ENCODE assay signal across 26 cellular contexts in the genomic region with DNA sequence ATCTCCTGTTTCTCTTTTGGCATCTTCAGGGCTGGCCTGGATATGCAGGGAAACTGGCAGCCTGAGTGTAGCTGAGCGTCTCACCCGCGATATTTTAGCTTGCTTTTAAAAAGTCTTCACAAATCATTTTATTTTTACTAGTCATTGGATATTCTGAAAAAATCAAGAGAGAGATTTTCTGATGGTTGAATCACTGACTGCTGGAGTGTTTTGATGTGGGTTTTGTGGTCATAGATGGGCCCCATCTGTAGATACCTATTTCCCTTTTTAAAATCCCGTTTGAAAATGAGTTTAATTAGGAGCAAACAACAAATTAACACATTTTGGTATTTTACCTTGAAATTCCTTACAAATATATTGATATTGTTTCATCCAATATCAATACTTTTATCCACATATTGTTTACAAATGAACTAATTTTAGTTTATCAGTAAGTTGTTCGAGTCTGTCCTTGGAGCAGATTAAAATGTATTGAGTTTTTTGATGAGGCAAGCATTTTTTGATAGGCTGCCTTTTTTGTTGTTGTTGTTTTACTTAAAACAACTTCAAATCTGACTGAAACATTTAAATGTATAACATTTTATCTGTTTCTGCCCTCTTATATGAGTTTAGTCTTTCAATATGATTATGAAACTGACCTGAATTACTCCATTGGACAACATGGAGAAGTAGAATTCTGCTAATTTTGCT. TPM values are rescaled to one million over a fixed set of nuclear protein-coding genes. Genes with fewer than 3 reads are reported as not detected.
DNase-seq lines count a peak whose midpoint lies in the region; ATAC-seq, FAIRE-seq and TF ChIP-seq lines count a peak whose summit lies in the region.
"Had no signal": no experiment of that assay in that cellular context is flagged by ENCODE, and none has a peak within 500 bp of the region (broad histone marks: within the 10 kb centered on the region; RNA-seq: fewer than 3 reads in every experiment).

No MANE protein-coding gene starts in this region.

- H3K27ac ChIP-seq in HepG2 (ENCODE audit: extremely low read length, insufficient read depth, low read length) (no peak overlapping the region), right lobe of liver (no peak overlapping the region), OCI-LY3 (ENCODE audit: low read length) (no peak overlapping the region), K562 (ENCODE audit: extremely low read depth, low read depth, low read length) (no peak overlapping the region), caudate nucleus (ENCODE audit: low read depth, low read length) (no peak overlapping the region)
- H3K27ac ChIP-seq: HL-60 had no signal

- TF ChIP-seq RAD21 in HepG2 (CRISPR knock-in tag; IDR thresholded peaks at IDR 0.05), result no peak
- TF ChIP-seq RAD21 in K562 (CRISPR knock-in tag; conservative IDR thresholded peaks at IDR 0.05 in 1 of 2, IDR thresholded peaks at IDR 0.05 in 1 of 2), result no peak

- H4K20me1 ChIP-seq in HepG2 (ENCODE audit: insufficient read depth, low read length), result no peaks in the 10 kb centered on the region
- H4K20me1 ChIP-seq in OCI-LY3 (ENCODE audit: insufficient read depth, low read length), result no peaks in the 10 kb centered on the region
- H4K20me1 ChIP-seq in K562 (replicated peaks; ENCODE audit: control insufficient read depth, insufficient read depth, low read length), result no peaks in the 10 kb centered on the region

- POLR2A ChIA-PET in HepG2 (lab: Yijun Ruan, JAX), result no interaction called here
- POLR2A ChIA-PET in K562 (lab: Yijun Ruan, JAX), result interaction anchor here (0.6 kb wide), 1 partner anchor 381 kb away, joined by 3 read pairs; no protein-coding TSS in a partner anchor

- H3K36me3 ChIP-seq in HepG2 (replicated peaks in 1 of 2; ENCODE audit: control insufficient read depth in 1 of 2, insufficient read depth in 2 of 2, low read length in 2 of 2) (no peaks in the 10 kb centered on the region), right lobe of liver (no peaks in the 10 kb centered on the region), OCI-LY3 (replicated peaks; ENCODE audit: low read depth, low read length) (no peaks in the 10 kb centered on the region), K562 (ENCODE audit: control insufficient read depth, insufficient read depth, low read length) (no peaks in the 10 kb centered on the region)

- H3K9me3 ChIP-seq in HepG2 (ENCODE audit: low read length) (no peaks in the 10 kb centered on the region), right lobe of liver (no peaks in the 10 kb centered on the region), OCI-LY3 (ENCODE audit: insufficient read depth, low read length) (no peaks in the 10 kb centered on the region), K562 (replicated peaks; ENCODE audit: control insufficient read depth, insufficient read depth, low read depth, low read length) (no peaks in the 10 kb centered on the region)

- TF ChIP-seq EP300 in HepG2 (IDR thresholded peaks at IDR 0.05; ENCODE audit: low read depth in 2 of 2, low read length in 2 of 2) (no peak), HepG2 (CRISPR knock-in tag; IDR thresholded peaks at IDR 0.05; ENCODE audit: borderline replicate concordance) (no peak), K562 (IDR thresholded peaks at IDR 0.05; ENCODE audit: low read length) (no peak)

- BruUV-seq in HepG2 (replicated peaks; lab: Mats Ljungman, UMichigan) (no TSS peak), K562 (replicated peaks; lab: Mats Ljungman, UMichigan) (no TSS peak)

- H3K79me2 ChIP-seq in HepG2 (ENCODE audit: insufficient read depth, low read length) (no peaks in the 10 kb centered on the region), OCI-LY3 (ENCODE audit: low read length) (no peaks in the 10 kb centered on the region), K562 (ENCODE audit: control insufficient read depth, insufficient read depth, low read length) (no peaks in the 10 kb centered on the region)

- H3K4me2 ChIP-seq in HepG2 (ENCODE audit: low read depth, low read length), result no peak overlapping the region
- peak overlapping the region; percentile 44 for H3K4me2 ChIP-seq in OCI-LY3 (ENCODE audit: low read length)
- H3K4me2 ChIP-seq in K562 (ENCODE audit: insufficient read depth, low read length), result no peak overlapping the region

- intact Hi-C loops in HepG2 (cut with micrococcal nuclease; ENCODE audit: unreplicated experiment), result loop anchor here (10.0 kb wide), 1 partner anchor 559 kb away; no protein-coding TSS in a partner anchor
- intact Hi-C loops in right lobe of liver (cut with DNase I), result no loop called here
- intact Hi-C loops in K562 (cut with micrococcal nuclease), result no loop called here

- DNase-seq in HepG2 (ENCODE audit: low spot score) (no peak), right lobe of liver (no peak), K562 (ENCODE audit: extremely low read depth in 1 of 4, low spot score in 3 of 4) (no peak), caudate nucleus (lab: John Stamatoyannopoulos, UW) (no peak), RPMI8226 (no peak)
- DNase-seq: ACHN; activated CD4-positive, alpha-beta T cell treated with anti-CD3 and anti-CD28 coated beads, Interleukin-2, amount 10 ng/mL, durations not matched to agents 7 days and 5 days; activated naive CD8-positive, alpha-beta T cell treated with anti-CD3 and anti-CD28 coated beads, Interleukin-2, amount 10 ng/mL, durations not matched to agents 7 days and 5 days; DMS79 treated with DMSO at 0.1 percent for 48 hours; endodermal cell; HCEC 1CT; head of caudate nucleus; islet precursor cell; KG1; naive B cell; NCI-H1436; NCI-H748 treated with DMSO at 0.1 percent for 48 hours; stimulated activated CD4-positive, alpha-beta T cell treated with anti-CD3 and anti-CD28 coated beads, Interleukin-1b, Interleukin-23, amount 100 ng/mL, for 48 hours had no signal

- no peak for FAIRE-seq in HepG2 (lab: Jason Lieb, UNC)
- no peak for FAIRE-seq in K562 (lab: Jason Lieb, UNC)

- in situ Hi-C loops in HepG2 (cut with HindIII; ENCODE audit: extremely low pct_ligation_motif_present, low pct_unique_long_range_greater_than_20kb) (loop anchor here (25.0 kb wide), 1 partner anchor 796 kb away; no protein-coding TSS in a partner anchor), K562 (cut with MboI) (no loop called here)

- no peak for TF ChIP-seq CTCF in HepG2 (CRISPR knock-in tag; IDR thresholded peaks at IDR 0.05)
- TF ChIP-seq CTCF in right lobe of liver (IDR thresholded peaks at IDR 0.05), result no peak
- TF ChIP-seq CTCF in OCI-LY3 (IDR thresholded peaks at IDR 0.05; ENCODE audit: low read depth, low read length), result no peak
- TF ChIP-seq CTCF in K562 (IDR thresholded peaks at IDR 0.05 in 2 of 3, conservative IDR thresholded peaks at IDR 0.05 in 1 of 3; ENCODE audit: insufficient read depth in 2 of 3, low read depth in 1 of 3, low read length in 3 of 3), result no peak

- H2AFZ ChIP-seq in HepG2 (ENCODE audit: low read length) (no peak overlapping the region), OCI-LY3 (ENCODE audit: low read depth, low read length) (no peak overlapping the region), K562 (ENCODE audit: low read depth, low read length) (no peak overlapping the region)

- H3K4me1 ChIP-seq in HepG2 (ENCODE audit: insufficient read depth, low read length) (no peaks in the 10 kb centered on the region), right lobe of liver (no peaks in the 10 kb centered on the region), OCI-LY3 (ENCODE audit: low read length) (peaks cover 15% of the 10 kb centered on the region), K562 (replicated peaks in 1 of 2; ENCODE audit: control insufficient read depth in 2 of 2, insufficient read depth in 2 of 2, low read length in 2 of 2) (no peaks in the 10 kb centered on the region)

- H3K27me3 ChIP-seq in HepG2 (ENCODE audit: control insufficient read depth in 1 of 2, insufficient read depth in 2 of 2, low read length in 2 of 2) (peaks cover 0 to 4% of the 10 kb centered on the region in 2 experiments; a peak in 2 of 5 replicates), right lobe of liver (no peaks in the 10 kb centered on the region), OCI-LY3 (ENCODE audit: low read depth, low read length) (peaks cover 57% of the 10 kb centered on the region), K562 (ENCODE audit: control insufficient read depth in 2 of 2, insufficient read depth in 2 of 2, low read length in 2 of 2) (no peaks in the 10 kb centered on the region)

- WGBS in HepG2 (ENCODE audit: low lambda C conversion rate), result 55% methylated on average over 5 of the region's 5 CpGs
- WGBS in right lobe of liver (ENCODE audit: insufficient coverage, low coverage, low lambda C conversion rate, missing lambda C conversion rate), result 61% methylated on average over 5 of the region's 5 CpGs
- WGBS in K562 (ENCODE audit: insufficient coverage, low coverage, missing lambda C conversion rate), result 2% methylated on average over 4 of the region's 5 CpGs

- no peak for ATAC-seq in HepG2
- no peak for ATAC-seq in right lobe of liver
- ATAC-seq in K562, result no peak
- no peak for ATAC-seq in GM19455 (IDR thresholded peaks at IDR 0.05; ENCODE audit: unreplicated experiment)
- ATAC-seq in GM21786 (IDR thresholded peaks at IDR 0.05; ENCODE audit: unreplicated experiment), result no peak
- ATAC-seq: sciatic nerve had no signal

- H3K4me3 ChIP-seq in HepG2 (replicated peaks in 1 of 3; ENCODE audit: insufficient read depth in 1 of 3, low read depth in 2 of 3, low read length in 3 of 3) (no peak overlapping the region), right lobe of liver (no peak overlapping the region), OCI-LY3 (ENCODE audit: low read length) (no peak overlapping the region), K562 (no peak overlapping the region)

- H3K9ac ChIP-seq in HepG2 (ENCODE audit: insufficient read depth, low read depth, low read length), result no peak overlapping the region
- no peak overlapping the region for H3K9ac ChIP-seq in OCI-LY3 (ENCODE audit: low read length)
- no peak overlapping the region for H3K9ac ChIP-seq in K562 (ENCODE audit: insufficient read depth in 1 of 2, low read depth in 2 of 2, low read length in 2 of 2)

- TF ChIP-seq POLR2A in HepG2 (IDR thresholded peaks at IDR 0.05; ENCODE audit: insufficient read depth in 1 of 2, low read depth in 2 of 2, low read length in 2 of 2) (no peak), right lobe of liver (IDR thresholded peaks at IDR 0.05) (no peak), K562 (conservative IDR thresholded peaks at IDR 0.05) (no peak)

- no peaks in the 10 kb centered on the region for H3K9me1 ChIP-seq in K562 (ENCODE audit: control insufficient read depth, insufficient read depth, low read length)

- CTCF ChIA-PET in HepG2 (lab: Yijun Ruan, JAX; ENCODE audit: low intra/inter-chr PET ratio, low total read pairs) (no interaction called here), K562 (lab: Yijun Ruan, JAX; ENCODE audit: low intra/inter-chr PET ratio) (no interaction called here)

RNA-seq across cellular contexts. Expression of a gene that starts 21.5 kb away (rescaled TPM):
- total RNA-seq in HepG2 (2016; rRNA removed; fragmentation: Illumina TruSeq; extraction: Trizol) (not detected in 2 replicates), right lobe of liver (not detected), K562 (2014; rRNA removed) (not detected in 2 replicates), K562 (2014; rRNA removed; fragmentation: Illumina TruSeq; extraction: Trizol) (not detected in 2 replicates), K562 (2015; rRNA removed; fragmentation: Illumina TruSeq; extraction: Trizol) (not detected in 2 replicates), K562 (2021) (not detected in 2 replicates)
- total RNA-seq in HepG2 (2016; cell fraction: cytosol; rRNA removed; fragmentation: Illumina TruSeq; extraction: Trizol; ENCODE audit: low read depth), result not detected in 2 replicates
- total RNA-seq in HepG2 (2016; cell fraction: insoluble cytoplasmic fraction; rRNA removed; fragmentation: Illumina TruSeq; extraction: Trizol), result not detected in 2 replicates
- not detected in 2 replicates for total RNA-seq in HepG2 (2016; cell fraction: membrane; rRNA removed; fragmentation: Illumina TruSeq; extraction: Trizol)
- total RNA-seq in HepG2 (2016; cell fraction: nucleus; rRNA removed; fragmentation: Illumina TruSeq; extraction: Trizol), result not detected in 2 replicates
- polyA plus RNA-seq in HepG2 (2011; rRNA removed) (not detected in 2 replicates), K562 (2011; rRNA removed) (not detected in 2 replicates), K562 (2014; fragmentation: Illumina TruSeq; extraction: Trizol) (not detected in 2 replicates), K562 (2014; fragmentation: Nextera tagmentation; extraction: Ambion mirVana) (under 1 TPM in 1 of 2 experiments, not detected in 1; 0.03 TPM), K562 (2014; rRNA removed) (not detected in 2 replicates)
- polyA plus RNA-seq in HepG2 (2011; cell fraction: cytosol; rRNA removed), result not detected in 2 replicates
- not detected in 2 replicates for polyA plus RNA-seq in HepG2 (2011; cell fraction: nucleus; rRNA removed)
- polyA plus RNA-seq in HepG2 (2012), result not detected in 2 replicates
- not detected in 2 replicates for polyA plus RNA-seq in HepG2 (2016; cell fraction: cytosol; fragmentation: Illumina TruSeq; extraction: Trizol; ENCODE audit: low read depth)
- polyA plus RNA-seq in HepG2 (2016; cell fraction: insoluble cytoplasmic fraction; fragmentation: Illumina TruSeq; extraction: Trizol; ENCODE audit: low read depth), result not detected in 2 replicates
- not detected in 2 replicates for polyA plus RNA-seq in HepG2 (2016; cell fraction: membrane; fragmentation: Illumina TruSeq; extraction: Trizol; ENCODE audit: low read depth)
- polyA plus RNA-seq in HepG2 (2016; cell fraction: nucleus; fragmentation: Illumina TruSeq; extraction: Trizol; ENCODE audit: insufficient read depth, low read depth), result not detected in 2 replicates
- polyA minus RNA-seq in HepG2 (2011; rRNA and poly(A)+ RNA removed; ENCODE audit: low replicate concordance), result not detected in 2 replicates
- not detected in 2 replicates for polyA minus RNA-seq in HepG2 (2011; cell fraction: cytosol; rRNA and poly(A)+ RNA removed)
- not detected in 2 replicates for polyA minus RNA-seq in HepG2 (2011; cell fraction: nucleus; rRNA and poly(A)+ RNA removed)
- total RNA-seq in K562 (2011; cell fraction: chromatin; rRNA removed; ENCODE audit: low replicate concordance), result not detected in 2 replicates
- not detected in 2 replicates for total RNA-seq in K562 (2011; cell fraction: nucleolus; rRNA removed)
- total RNA-seq in K562 (2011; cell fraction: nucleoplasm; rRNA removed), result not detected in 2 replicates
- not detected in 2 replicates for polyA plus RNA-seq in K562 (2011; cell fraction: cytosol; rRNA removed)
- polyA plus RNA-seq in K562 (2011; cell fraction: nucleus; rRNA removed), result not detected in 2 replicates
- not detected in 2 replicates for polyA plus RNA-seq in K562 (2012)
- not detected in 2 replicates for polyA minus RNA-seq in K562 (2011; rRNA and poly(A)+ RNA removed)
- polyA minus RNA-seq in K562 (2011; cell fraction: cytosol; rRNA and poly(A)+ RNA removed), result not detected in 2 replicates
- not detected in 2 replicates for polyA minus RNA-seq in K562 (2011; cell fraction: nucleus; rRNA and poly(A)+ RNA removed)
- total RNA-seq: activated CD4-positive, alpha-beta T cell treated with anti-CD3 and anti-CD28 coated beads, Interleukin-2, amount 10 ng/mL, durations not matched to agents 7 days and 5 days; activated naive CD8-positive, alpha-beta T cell treated with anti-CD3 and anti-CD28 coated beads, Interleukin-2, amount 10 ng/mL, durations not matched to agents 7 days and 5 days; CD8-positive, alpha-beta memory T cell; lung microvascular endothelial cell; osteocyte had no signal
- polyA plus RNA-seq: CD8-positive, alpha-beta memory T cell had no signal
